In genomic region chr7:100874577-100875355, GRCh38 we compare ENCODE assay signal across 1 cellular context.
TF ChIP-seq lines count a peak whose summit lies in the region.

TSS of gene SRRT (plus strand) at chr7:100875103. CDS start at chr7:100875591, 488 bp downstream.

TF ChIP-seq in K562, 482 proteins besides CTCF, POLR2A, EP300 and RAD21 (continued from another document and continues in another):
- TF ChIP-seq ESRRA (IDR thresholded peaks at IDR 0.05; ENCODE audit: borderline replicate concordance, low read depth) (peak; percentile 79), MBD2 (IDR thresholded peaks at IDR 0.05; ENCODE audit: borderline replicate concordance, low read depth) (peak; percentile 88; the same call in 1 of the 2 replicates), ARHGAP35 (IDR thresholded peaks at IDR 0.05; ENCODE audit: partially characterized antibody) (peak; percentile 91), HNRNPK (IDR thresholded peaks at IDR 0.05; ENCODE audit: low read depth, low read length, poor library complexity, severe bottlenecking) (no peak), CEBPZ (IDR thresholded peaks at IDR 0.05; ENCODE audit: borderline replicate concordance, low read depth, low read length) (no peak; the same call in 1 of the 2 replicates), TSC22D4 (tag; IDR thresholded peaks at IDR 0.05) (no peak), MAFK (IDR thresholded peaks at IDR 0.05; ENCODE audit: low read length) (no peak), BRD9 (IDR thresholded peaks at IDR 0.05; ENCODE audit: low read depth, partially characterized antibody) (peak; percentile 94), MGA (IDR thresholded peaks at IDR 0.05) (peak; percentile 87), MBD1 (CRISPR knock-in tag; IDR thresholded peaks at IDR 0.05) (no peak), ZNF253 (CRISPR knock-in tag; conservative IDR thresholded peaks at IDR 0.05) (0 out of 2 replicates have a peak, but pooled peaks have one; percentile 14), HNRNPLL (IDR thresholded peaks at IDR 0.05; ENCODE audit: low read depth, low read length, poor library complexity, severe bottlenecking) (peak; percentile 70), ZNF717 (CRISPR knock-in tag; IDR thresholded peaks at IDR 0.05) (no peak), CGGBP1 (CRISPR knock-in tag; IDR thresholded peaks at IDR 0.05) (peak; percentile 71; the same call in 1 of the 2 replicates), ZNF511 (CRISPR knock-in tag; IDR thresholded peaks at IDR 0.05) (peak; percentile 77), ATF7 (IDR thresholded peaks at IDR 0.05) (peak; percentile 88), SPI1 (IDR thresholded peaks at IDR 0.05; ENCODE audit: borderline replicate concordance, low read depth, low read length) (peak; percentile 69), SNIP1 (IDR thresholded peaks at IDR 0.05; ENCODE audit: low read depth) (no peak), CREB5 (CRISPR knock-in tag; IDR thresholded peaks at IDR 0.05) (no peak; the same call in 1 of the 2 replicates), GTF2F1 (IDR thresholded peaks at IDR 0.05; ENCODE audit: low read depth, low read length) (no peak; the same call in 1 of the 2 replicates), UBTF (IDR thresholded peaks at IDR 0.05; ENCODE audit: borderline replicate concordance in 1 of 2, low read depth in 2 of 2, low read length in 2 of 2) (peak; percentile 13 to 43; a peak in 1 of 4 replicates), NCOA2 (IDR thresholded peaks at IDR 0.05; ENCODE audit: partially characterized antibody in 2 of 2) (no peak), ZNF668 (CRISPR knock-in tag; IDR thresholded peaks at IDR 0.05) (peak; percentile 47; the same call in 1 of the 2 replicates), CBX8 (IDR thresholded peaks at IDR 0.05; ENCODE audit: borderline replicate concordance, extremely low read depth, low read depth, low read length, poor library complexity, severe bottlenecking) (no peak), ZNF274 (IDR thresholded peaks at IDR 0.05; ENCODE audit: borderline replicate concordance, low read depth, low read length) (no peak), TRIM28 (IDR thresholded peaks at IDR 0.05) (0 out of 2 replicates have a peak, but pooled peaks have one; percentile 40), CSDE1 (IDR thresholded peaks at IDR 0.05) (peak; percentile 29 to 83; a peak in 3 of 4 replicates), PHF8 (IDR thresholded peaks at IDR 0.05; ENCODE audit: borderline replicate concordance, low read length) (peak; percentile 97), TCFL5 (CRISPR knock-in tag; conservative IDR thresholded peaks at IDR 0.05) (no peak), CREM (IDR thresholded peaks at IDR 0.05; ENCODE audit: low read depth) (peak; percentile 88)
